In the genomic region with DNA sequence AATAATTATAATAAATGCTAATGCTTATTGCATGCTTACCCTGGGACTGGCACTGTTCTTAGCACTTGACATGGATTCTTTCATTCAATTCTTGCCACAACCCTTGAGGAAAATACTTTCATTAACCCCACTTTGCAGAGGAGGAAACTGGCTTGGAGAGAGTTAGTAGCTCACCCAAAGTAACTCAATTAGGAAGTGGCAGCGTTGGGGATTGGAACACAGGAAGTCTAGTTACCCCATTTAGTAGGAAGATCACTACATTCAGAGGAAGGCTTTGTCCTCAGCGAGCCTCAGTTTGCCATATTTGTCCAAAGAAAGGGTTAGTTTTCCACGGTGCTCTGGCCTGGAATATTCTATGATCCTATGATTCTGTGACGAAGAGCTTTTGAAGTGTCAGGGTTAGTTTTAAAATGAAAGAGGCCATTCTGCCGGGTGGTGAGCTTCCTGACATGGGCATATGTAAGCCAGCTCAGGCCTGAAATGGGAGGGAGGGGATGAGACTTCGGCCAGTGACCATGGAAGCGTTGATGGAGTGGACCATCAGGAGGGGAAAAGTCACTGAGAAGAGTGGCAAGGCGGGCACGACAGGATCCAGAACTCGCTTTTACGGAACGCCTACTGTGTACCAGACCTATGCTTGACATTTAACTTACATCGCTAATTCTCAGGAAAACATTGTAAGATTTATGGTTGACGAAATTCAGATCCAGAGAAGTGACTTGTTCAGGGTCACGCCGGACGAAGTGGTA, we compare ENCODE assay signal across 1 cellular context.
TF ChIP-seq lines count a peak whose summit lies in the region.

No MANE protein-coding gene starts in this region.

TF ChIP-seq in H1, 55 proteins besides CTCF, POLR2A, EP300 and RAD21 (continued from another document):
- TF ChIP-seq, protein P1, sequence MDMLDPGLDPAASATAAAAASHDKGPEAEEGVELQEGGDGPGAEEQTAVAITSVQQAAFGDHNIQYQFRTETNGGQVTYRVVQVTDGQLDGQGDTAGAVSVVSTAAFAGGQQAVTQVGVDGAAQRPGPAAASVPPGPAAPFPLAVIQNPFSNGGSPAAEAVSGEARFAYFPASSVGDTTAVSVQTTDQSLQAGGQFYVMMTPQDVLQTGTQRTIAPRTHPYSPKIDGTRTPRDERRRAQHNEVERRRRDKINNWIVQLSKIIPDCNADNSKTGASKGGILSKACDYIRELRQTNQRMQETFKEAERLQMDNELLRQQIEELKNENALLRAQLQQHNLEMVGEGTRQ (IDR thresholded peaks at IDR 0.05; ENCODE audit: low read length): no peak
- TF ChIP-seq TBP (IDR thresholded peaks at IDR 0.05; ENCODE audit: low read depth, low read length) (no peak), KDM4A (IDR thresholded peaks at IDR 0.05; ENCODE audit: low read depth, low read length, severe bottlenecking) (no peak), JUND (IDR thresholded peaks at IDR 0.05; ENCODE audit: low read length) (no peak), EGR1 (IDR thresholded peaks at IDR 0.05; ENCODE audit: borderline replicate concordance, low read depth, low read length) (no peak), BRCA1 (IDR thresholded peaks at IDR 0.05; ENCODE audit: low read depth, low read length) (no peak), JUN (IDR thresholded peaks at IDR 0.05; ENCODE audit: low read depth, low read length) (no peak), EZH2 (IDR thresholded peaks at IDR 0.05; ENCODE audit: low read depth, low read length, severe bottlenecking) (no peak), BACH1 (IDR thresholded peaks at IDR 0.05; ENCODE audit: low read length) (no peak)
- TF ChIP-seq, protein P2, sequence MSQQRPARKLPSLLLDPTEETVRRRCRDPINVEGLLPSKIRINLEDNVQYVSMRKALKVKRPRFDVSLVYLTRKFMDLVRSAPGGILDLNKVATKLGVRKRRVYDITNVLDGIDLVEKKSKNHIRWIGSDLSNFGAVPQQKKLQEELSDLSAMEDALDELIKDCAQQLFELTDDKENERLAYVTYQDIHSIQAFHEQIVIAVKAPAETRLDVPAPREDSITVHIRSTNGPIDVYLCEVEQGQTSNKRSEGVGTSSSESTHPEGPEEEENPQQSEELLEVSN (IDR thresholded peaks at IDR 0.05): no peak
